Comparison of ENCODE assay signal across 8 cellular contexts in genomic region chr5:71782393-71782770, GRCh38.
A peak's percentile ranks its signal among the peaks of the same experiment; 100 is the strongest.
DNase-seq lines count a peak whose midpoint lies in the region; ATAC-seq, FAIRE-seq and TF ChIP-seq lines count a peak whose summit lies in the region.

No MANE protein-coding gene starts in this region.

- no peak overlapping the region for H3K27ac Mint-ChIP-seq in endothelial cell (ENCODE audit: unreplicated experiment)

- DNase-seq in A549 (ENCODE audit: low read depth in 1 of 2, low spot score in 1 of 2) (no peak), epithelial cell of proximal tubule (ENCODE audit: low read depth) (no peak), endothelial cell (ENCODE audit: low spot score) (no peak), SJCRH30 (no peak), kidney (no peak)

- ATAC-seq in A549 = no peak
- peak; percentile 52 for ATAC-seq in GM18907 (IDR thresholded peaks at IDR 0.05; ENCODE audit: unreplicated experiment)
- ATAC-seq in HG03139 (IDR thresholded peaks at IDR 0.05; ENCODE audit: unreplicated experiment) = peak; percentile 20
- ATAC-seq in HG03520 (IDR thresholded peaks at IDR 0.05; ENCODE audit: unreplicated experiment) = no peak

- CTCF ChIA-PET in A549 (lab: Yijun Ruan, JAX) = interaction anchor here (0.5 to 4.2 kb wide), 41 partner anchors 9 to 1133 kb away, joined by 3 to 43 read pairs (median 4); partner anchors contain the start of gene MAP1B

- no peak overlapping the region for H3K9ac ChIP-seq in kidney (ENCODE audit: low read length in 2 of 2)

- H3K4me3 ChIP-seq in A549 = no peak overlapping the region
- H3K4me3 ChIP-seq in epithelial cell of proximal tubule (ENCODE audit: low read depth, low read length) = peak overlapping the region; percentile 31
- H3K4me3 ChIP-seq in SJCRH30 = no peak overlapping the region; the same call in 1 of the 2 replicates
- no peak overlapping the region for H3K4me3 ChIP-seq in kidney (ENCODE audit: low read length in 2 of 2)

- H3K4me1 ChIP-seq in A549 (peaks cover 11% of the 10 kb centered on the region; the same call in 2 of the 3 replicates), SJCRH30 (0 out of 2 replicates have a peak, but pooled peaks cover 7% of the 10 kb centered on the region), kidney (ENCODE audit: control insufficient read depth in 1 of 2, insufficient read depth in 1 of 2, low read depth in 1 of 2, low read length in 2 of 2) (no peaks in the 10 kb centered on the region)

- FAIRE-seq in A549 (lab: Jason Lieb, UNC) = no peak
- no peak for FAIRE-seq in kidney (lab: Jason Lieb, UNC)

- TF ChIP-seq EP300 in A549 (IDR thresholded peaks at IDR 0.05) = no peak

- H3K4me3 Mint-ChIP-seq in endothelial cell (ENCODE audit: unreplicated experiment) = no peak overlapping the region

- no peaks in the 10 kb centered on the region for H3K36me3 Mint-ChIP-seq in endothelial cell (ENCODE audit: low read depth, unreplicated experiment)

- peaks cover 8% of the 10 kb centered on the region for H3K4me1 Mint-ChIP-seq in endothelial cell (ENCODE audit: unreplicated experiment)

- TF ChIP-seq POLR2A in A549 (IDR thresholded peaks at IDR 0.05; ENCODE audit: low read length) = no peak

- no peaks in the 10 kb centered on the region for H3K27me3 Mint-ChIP-seq in endothelial cell (ENCODE audit: unreplicated experiment)

- 85% methylated on average over 3 of the region's 3 CpGs for WGBS in A549 (ENCODE audit: missing lambda C conversion rate)

- POLR2A ChIA-PET in A549 (lab: Yijun Ruan, JAX) = interaction anchor here (1.9 kb wide), 1 partner anchor 526 kb away, joined by 5 read pairs; no protein-coding TSS in a partner anchor

- H3K27ac ChIP-seq in A549 (peak overlapping the region; percentile 74 to 75; a peak in 5 of 6 replicates), SJCRH30 (no peak overlapping the region), kidney (ENCODE audit: low read depth in 2 of 2, low read length in 2 of 2) (no peak overlapping the region)

- peak overlapping the region; percentile 74 for H3K4me2 ChIP-seq in A549

- no peaks in the 10 kb centered on the region for H3K9me3 Mint-ChIP-seq in endothelial cell (ENCODE audit: unreplicated experiment)

- TF ChIP-seq CTCF in A549 (IDR thresholded peaks at IDR 0.05) = no peak
- no peak for TF ChIP-seq CTCF in epithelial cell of proximal tubule (conservative IDR thresholded peaks at IDR 0.05; ENCODE audit: low read depth, low read length)
- no peak for TF ChIP-seq CTCF in endothelial cell (IDR thresholded peaks at IDR 0.05; ENCODE audit: unreplicated experiment)
- TF ChIP-seq CTCF in kidney (IDR thresholded peaks at IDR 0.05; ENCODE audit: borderline replicate concordance, extremely low read depth, insufficient read depth) = no peak

- H3K36me3 ChIP-seq in SJCRH30 (no peaks in the 10 kb centered on the region), kidney (ENCODE audit: control insufficient read depth in 1 of 2, insufficient read depth in 2 of 2, low read length in 2 of 2) (no peaks in the 10 kb centered on the region)

- H3K9me3 ChIP-seq in A549 (no peaks in the 10 kb centered on the region), SJCRH30 (replicated peaks) (no peaks in the 10 kb centered on the region), kidney (ENCODE audit: control insufficient read depth in 1 of 2, low read length in 2 of 2) (no peaks in the 10 kb centered on the region)

- intact Hi-C loops in kidney (cut with DNase I) = no loop called here

- TF ChIP-seq RAD21 in A549 (conservative IDR thresholded peaks at IDR 0.05 in 1 of 2, IDR thresholded peaks at IDR 0.05 in 1 of 2) = no peak

- H3K27me3 ChIP-seq in SJCRH30 = no peaks in the 10 kb centered on the region

TF ChIP-seq in A549, 52 proteins besides CTCF, POLR2A, EP300 and RAD21:
- TF ChIP-seq, protein P1, sequence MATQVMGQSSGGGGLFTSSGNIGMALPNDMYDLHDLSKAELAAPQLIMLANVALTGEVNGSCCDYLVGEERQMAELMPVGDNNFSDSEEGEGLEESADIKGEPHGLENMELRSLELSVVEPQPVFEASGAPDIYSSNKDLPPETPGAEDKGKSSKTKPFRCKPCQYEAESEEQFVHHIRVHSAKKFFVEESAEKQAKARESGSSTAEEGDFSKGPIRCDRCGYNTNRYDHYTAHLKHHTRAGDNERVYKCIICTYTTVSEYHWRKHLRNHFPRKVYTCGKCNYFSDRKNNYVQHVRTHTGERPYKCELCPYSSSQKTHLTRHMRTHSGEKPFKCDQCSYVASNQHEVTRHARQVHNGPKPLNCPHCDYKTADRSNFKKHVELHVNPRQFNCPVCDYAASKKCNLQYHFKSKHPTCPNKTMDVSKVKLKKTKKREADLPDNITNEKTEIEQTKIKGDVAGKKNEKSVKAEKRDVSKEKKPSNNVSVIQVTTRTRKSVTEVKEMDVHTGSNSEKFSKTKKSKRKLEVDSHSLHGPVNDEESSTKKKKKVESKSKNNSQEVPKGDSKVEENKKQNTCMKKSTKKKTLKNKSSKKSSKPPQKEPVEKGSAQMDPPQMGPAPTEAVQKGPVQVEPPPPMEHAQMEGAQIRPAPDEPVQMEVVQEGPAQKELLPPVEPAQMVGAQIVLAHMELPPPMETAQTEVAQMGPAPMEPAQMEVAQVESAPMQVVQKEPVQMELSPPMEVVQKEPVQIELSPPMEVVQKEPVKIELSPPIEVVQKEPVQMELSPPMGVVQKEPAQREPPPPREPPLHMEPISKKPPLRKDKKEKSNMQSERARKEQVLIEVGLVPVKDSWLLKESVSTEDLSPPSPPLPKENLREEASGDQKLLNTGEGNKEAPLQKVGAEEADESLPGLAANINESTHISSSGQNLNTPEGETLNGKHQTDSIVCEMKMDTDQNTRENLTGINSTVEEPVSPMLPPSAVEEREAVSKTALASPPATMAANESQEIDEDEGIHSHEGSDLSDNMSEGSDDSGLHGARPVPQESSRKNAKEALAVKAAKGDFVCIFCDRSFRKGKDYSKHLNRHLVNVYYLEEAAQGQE (IDR thresholded peaks at IDR 0.05) = no peak
- TF ChIP-seq CBX8 (IDR thresholded peaks at IDR 0.05) (no peak), FOSB (CRISPR knock-in tag; IDR thresholded peaks at IDR 0.05) (no peak), HOXB5 (CRISPR knock-in tag; IDR thresholded peaks at IDR 0.05) (no peak), BHLHE40 (IDR thresholded peaks at IDR 0.05; ENCODE audit: low read depth, low read length) (no peak), FOXS1 (CRISPR knock-in tag; IDR thresholded peaks at IDR 0.05) (no peak), PBX3 (IDR thresholded peaks at IDR 0.05) (no peak), CEBPB (IDR thresholded peaks at IDR 0.05) (no peak), PHF8 (IDR thresholded peaks at IDR 0.05; ENCODE audit: borderline replicate concordance, low read depth) (no peak), USF2 (IDR thresholded peaks at IDR 0.05) (no peak), ZNF302 (CRISPR knock-in tag; IDR thresholded peaks at IDR 0.05) (no peak), ZSCAN20 (CRISPR knock-in tag; IDR thresholded peaks at IDR 0.05) (no peak), HEYL (CRISPR knock-in tag; IDR thresholded peaks at IDR 0.05) (no peak)
- TF ChIP-seq, protein P2, sequence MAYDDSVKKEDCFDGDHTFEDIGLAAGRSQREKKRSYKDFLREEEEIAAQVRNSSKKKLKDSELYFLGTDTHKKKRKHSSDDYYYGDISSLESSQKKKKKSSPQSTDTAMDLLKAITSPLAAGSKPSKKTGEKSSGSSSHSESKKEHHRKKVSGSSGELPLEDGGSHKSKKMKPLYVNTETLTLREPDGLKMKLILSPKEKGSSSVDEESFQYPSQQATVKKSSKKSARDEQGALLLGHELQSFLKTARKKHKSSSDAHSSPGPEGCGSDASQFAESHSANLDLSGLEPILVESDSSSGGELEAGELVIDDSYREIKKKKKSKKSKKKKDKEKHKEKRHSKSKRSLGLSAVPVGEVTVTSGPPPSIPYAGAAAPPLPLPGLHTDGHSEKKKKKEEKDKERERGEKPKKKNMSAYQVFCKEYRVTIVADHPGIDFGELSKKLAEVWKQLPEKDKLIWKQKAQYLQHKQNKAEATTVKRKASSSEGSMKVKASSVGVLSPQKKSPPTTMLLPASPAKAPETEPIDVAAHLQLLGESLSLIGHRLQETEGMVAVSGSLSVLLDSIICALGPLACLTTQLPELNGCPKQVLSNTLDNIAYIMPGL (CRISPR knock-in tag; IDR thresholded peaks at IDR 0.05; ENCODE audit: borderline replicate concordance) = no peak

Comparison
In these comparisons a context has a peak if more than half of its experiments do, and no peak if none do; other contexts are left out.
1. ATAC-seq: peak in GM18907 (single experiment) and HG03139 (single experiment); none in A549 (0 of 2) and HG03520 (single experiment).
2. H3K27ac ChIP-seq: peak in A549 (2 of 2); none in SJCRH30 (single experiment) and kidney (0 of 2).